ENCODE assay signal across 1 cellular context in the genomic region with DNA sequence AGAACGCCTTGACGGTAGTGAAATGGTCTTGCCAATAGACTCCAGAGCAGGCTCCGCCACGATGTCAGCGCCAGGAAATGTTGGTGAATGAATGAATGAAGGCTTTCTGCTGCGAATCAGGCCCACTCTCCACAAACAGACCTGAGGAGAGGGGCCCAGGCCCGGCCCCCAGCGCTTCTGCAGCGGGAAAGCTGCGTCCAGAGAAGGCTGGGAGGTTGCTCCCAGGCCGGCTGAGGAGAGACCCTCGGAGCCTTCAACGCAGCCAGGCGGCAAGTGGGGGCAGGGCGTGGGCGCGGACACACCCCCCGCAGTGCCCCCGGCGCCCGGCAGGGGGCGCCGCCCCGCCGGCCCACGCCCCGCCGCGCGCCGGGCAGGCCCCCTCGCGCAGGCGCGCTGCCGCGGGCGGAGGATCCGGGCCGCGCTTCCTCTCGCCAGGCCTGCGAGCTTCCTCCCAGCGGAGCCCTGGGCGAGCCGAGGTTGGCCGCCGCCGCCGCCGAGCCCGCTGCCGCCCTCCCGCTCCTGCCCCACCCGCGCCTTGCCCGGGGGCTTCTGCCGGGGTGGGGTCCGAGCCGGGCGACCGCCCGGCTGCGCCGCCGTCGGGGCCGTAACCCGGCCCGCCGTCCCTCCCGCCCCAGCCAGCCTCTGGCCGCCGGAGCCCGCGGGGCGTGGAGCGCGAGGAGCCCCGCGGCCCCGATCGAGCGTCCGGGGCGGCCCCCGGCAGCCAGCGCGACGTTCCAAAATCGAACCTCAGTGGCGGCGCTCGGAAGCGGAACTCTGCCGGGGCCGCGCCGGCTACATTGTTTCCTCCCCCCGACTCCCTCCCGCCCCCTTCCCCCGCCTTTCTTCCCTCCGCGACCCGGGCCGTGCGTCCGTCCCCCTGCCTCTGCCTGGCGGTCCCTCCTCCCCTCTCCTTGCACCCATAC.
TF ChIP-seq lines count a peak whose summit lies in the region.

A gene (plus strand): TSS at position 408 of the 923 bp plus-strand sequence. CDS start 16,218 bp downstream, outside the sequence.

TF ChIP-seq in GM12878, 131 proteins besides CTCF, POLR2A, EP300 and RAD21 (continued from another document):
- TF ChIP-seq, protein P1, sequence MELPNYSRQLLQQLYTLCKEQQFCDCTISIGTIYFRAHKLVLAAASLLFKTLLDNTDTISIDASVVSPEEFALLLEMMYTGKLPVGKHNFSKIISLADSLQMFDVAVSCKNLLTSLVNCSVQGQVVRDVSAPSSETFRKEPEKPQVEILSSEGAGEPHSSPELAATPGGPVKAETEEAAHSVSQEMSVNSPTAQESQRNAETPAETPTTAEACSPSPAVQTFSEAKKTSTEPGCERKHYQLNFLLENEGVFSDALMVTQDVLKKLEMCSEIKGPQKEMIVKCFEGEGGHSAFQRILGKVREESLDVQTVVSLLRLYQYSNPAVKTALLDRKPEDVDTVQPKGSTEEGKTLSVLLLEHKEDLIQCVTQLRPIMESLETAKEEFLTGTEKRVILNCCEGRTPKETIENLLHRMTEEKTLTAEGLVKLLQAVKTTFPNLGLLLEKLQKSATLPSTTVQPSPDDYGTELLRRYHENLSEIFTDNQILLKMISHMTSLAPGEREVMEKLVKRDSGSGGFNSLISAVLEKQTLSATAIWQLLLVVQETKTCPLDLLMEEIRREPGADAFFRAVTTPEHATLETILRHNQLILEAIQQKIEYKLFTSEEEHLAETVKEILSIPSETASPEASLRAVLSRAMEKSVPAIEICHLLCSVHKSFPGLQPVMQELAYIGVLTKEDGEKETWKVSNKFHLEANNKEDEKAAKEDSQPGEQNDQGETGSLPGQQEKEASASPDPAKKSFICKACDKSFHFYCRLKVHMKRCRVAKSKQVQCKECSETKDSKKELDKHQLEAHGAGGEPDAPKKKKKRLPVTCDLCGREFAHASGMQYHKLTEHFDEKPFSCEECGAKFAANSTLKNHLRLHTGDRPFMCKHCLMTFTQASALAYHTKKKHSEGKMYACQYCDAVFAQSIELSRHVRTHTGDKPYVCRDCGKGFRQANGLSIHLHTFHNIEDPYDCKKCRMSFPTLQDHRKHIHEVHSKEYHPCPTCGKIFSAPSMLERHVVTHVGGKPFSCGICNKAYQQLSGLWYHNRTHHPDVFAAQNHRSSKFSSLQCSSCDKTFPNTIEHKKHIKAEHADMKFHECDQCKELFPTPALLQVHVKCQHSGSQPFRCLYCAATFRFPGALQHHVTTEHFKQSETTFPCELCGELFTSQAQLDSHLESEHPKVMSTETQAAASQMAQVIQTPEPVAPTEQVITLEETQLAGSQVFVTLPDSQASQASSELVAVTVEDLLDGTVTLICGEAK (IDR thresholded peaks at IDR 0.05; ENCODE audit: borderline replicate concordance) = no peak
- TF ChIP-seq SUZ12 (IDR thresholded peaks at IDR 0.05; ENCODE audit: unreplicated experiment) = no peak
- no peak for TF ChIP-seq CHD1 (IDR thresholded peaks at IDR 0.05; ENCODE audit: low read depth, low read length)
- 0 out of 2 replicates have a peak, but pooled peaks have one; percentile 55 for TF ChIP-seq RB1 (IDR thresholded peaks at IDR 0.05; ENCODE audit: borderline replicate concordance)
- peak; percentile 17 to 51; a peak in 2 of 4 replicates for TF ChIP-seq BHLHE40 (IDR thresholded peaks at IDR 0.05; ENCODE audit: borderline replicate concordance in 1 of 2, low read depth in 2 of 2, low read length in 1 of 2)
- peak; percentile 44 for TF ChIP-seq MEF2B (IDR thresholded peaks at IDR 0.05; ENCODE audit: partially characterized antibody, poor library complexity, severe bottlenecking)
- TF ChIP-seq GATAD2B (conservative IDR thresholded peaks at IDR 0.05; ENCODE audit: low read depth) = peak; percentile 81
- TF ChIP-seq, protein P2, sequence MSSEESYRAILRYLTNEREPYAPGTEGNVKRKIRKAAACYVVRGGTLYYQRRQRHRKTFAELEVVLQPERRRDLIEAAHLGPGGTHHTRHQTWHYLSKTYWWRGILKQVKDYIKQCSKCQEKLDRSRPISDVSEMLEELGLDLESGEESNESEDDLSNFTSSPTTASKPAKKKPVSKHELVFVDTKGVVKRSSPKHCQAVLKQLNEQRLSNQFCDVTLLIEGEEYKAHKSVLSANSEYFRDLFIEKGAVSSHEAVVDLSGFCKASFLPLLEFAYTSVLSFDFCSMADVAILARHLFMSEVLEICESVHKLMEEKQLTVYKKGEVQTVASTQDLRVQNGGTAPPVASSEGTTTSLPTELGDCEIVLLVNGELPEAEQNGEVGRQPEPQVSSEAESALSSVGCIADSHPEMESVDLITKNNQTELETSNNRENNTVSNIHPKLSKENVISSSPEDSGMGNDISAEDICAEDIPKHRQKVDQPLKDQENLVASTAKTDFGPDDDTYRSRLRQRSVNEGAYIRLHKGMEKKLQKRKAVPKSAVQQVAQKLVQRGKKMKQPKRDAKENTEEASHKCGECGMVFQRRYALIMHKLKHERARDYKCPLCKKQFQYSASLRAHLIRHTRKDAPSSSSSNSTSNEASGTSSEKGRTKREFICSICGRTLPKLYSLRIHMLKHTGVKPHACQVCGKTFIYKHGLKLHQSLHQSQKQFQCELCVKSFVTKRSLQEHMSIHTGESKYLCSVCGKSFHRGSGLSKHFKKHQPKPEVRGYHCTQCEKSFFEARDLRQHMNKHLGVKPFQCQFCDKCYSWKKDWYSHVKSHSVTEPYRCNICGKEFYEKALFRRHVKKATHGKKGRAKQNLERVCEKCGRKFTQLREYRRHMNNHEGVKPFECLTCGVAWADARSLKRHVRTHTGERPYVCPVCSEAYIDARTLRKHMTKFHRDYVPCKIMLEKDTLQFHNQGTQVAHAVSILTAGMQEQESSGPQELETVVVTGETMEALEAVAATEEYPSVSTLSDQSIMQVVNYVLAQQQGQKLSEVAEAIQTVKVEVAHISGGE (CRISPR knock-in tag; IDR thresholded peaks at IDR 0.05) = no peak
- no peak; the same call in 1 of the 2 replicates for TF ChIP-seq SMAD5 (IDR thresholded peaks at IDR 0.05; ENCODE audit: low read depth)
- peak in 1 of 2 experiments; percentile 91; a peak in 2 of 3 replicates for TF ChIP-seq EGR1 (IDR thresholded peaks at IDR 0.05; ENCODE audit: borderline replicate concordance in 1 of 2, low read depth in 2 of 2, low read length in 2 of 2)
- 0 out of 2 replicates have a peak, but pooled peaks have one; percentile 4 for TF ChIP-seq ZSCAN29 (IDR thresholded peaks at IDR 0.05)
- peak; percentile 46; the same call in 1 of the 2 replicates for TF ChIP-seq TCF12 (IDR thresholded peaks at IDR 0.05; ENCODE audit: low read depth, low read length)
- TF ChIP-seq, protein P3, sequence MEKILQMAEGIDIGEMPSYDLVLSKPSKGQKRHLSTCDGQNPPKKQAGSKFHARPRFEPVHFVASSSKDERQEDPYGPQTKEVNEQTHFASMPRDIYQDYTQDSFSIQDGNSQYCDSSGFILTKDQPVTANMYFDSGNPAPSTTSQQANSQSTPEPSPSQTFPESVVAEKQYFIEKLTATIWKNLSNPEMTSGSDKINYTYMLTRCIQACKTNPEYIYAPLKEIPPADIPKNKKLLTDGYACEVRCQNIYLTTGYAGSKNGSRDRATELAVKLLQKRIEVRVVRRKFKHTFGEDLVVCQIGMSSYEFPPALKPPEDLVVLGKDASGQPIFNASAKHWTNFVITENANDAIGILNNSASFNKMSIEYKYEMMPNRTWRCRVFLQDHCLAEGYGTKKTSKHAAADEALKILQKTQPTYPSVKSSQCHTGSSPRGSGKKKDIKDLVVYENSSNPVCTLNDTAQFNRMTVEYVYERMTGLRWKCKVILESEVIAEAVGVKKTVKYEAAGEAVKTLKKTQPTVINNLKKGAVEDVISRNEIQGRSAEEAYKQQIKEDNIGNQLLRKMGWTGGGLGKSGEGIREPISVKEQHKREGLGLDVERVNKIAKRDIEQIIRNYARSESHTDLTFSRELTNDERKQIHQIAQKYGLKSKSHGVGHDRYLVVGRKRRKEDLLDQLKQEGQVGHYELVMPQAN (conservative IDR thresholded peaks at IDR 0.05) = peak; percentile 94
- TF ChIP-seq MYB (IDR thresholded peaks at IDR 0.05; ENCODE audit: borderline replicate concordance, low read depth, low read length) = no peak
- no peak for TF ChIP-seq GABPA (IDR thresholded peaks at IDR 0.05; ENCODE audit: low read depth)
- peak; percentile 38 for TF ChIP-seq YY1 (IDR thresholded peaks at IDR 0.05; ENCODE audit: low read depth, low read length)
- peak; percentile 50; the same call in 1 of the 2 replicates for TF ChIP-seq TAF1 (IDR thresholded peaks at IDR 0.05; ENCODE audit: borderline replicate concordance, low read depth, low read length)
- no peak for TF ChIP-seq ZZZ3 (IDR thresholded peaks at IDR 0.05; ENCODE audit: control insufficient read depth, insufficient read length, low read depth)
- TF ChIP-seq SMARCA5 (IDR thresholded peaks at IDR 0.05) = peak; percentile 85; the same call in 1 of the 2 replicates
- peak; percentile 99 for TF ChIP-seq ZNF24 (IDR thresholded peaks at IDR 0.05)
- peak; percentile 52; the same call in 1 of the 2 replicates for TF ChIP-seq ZNF207 (IDR thresholded peaks at IDR 0.05; ENCODE audit: borderline replicate concordance)
- TF ChIP-seq MXI1 (IDR thresholded peaks at IDR 0.05; ENCODE audit: low read depth, low read length) = peak; percentile 78
- TF ChIP-seq, protein P4, sequence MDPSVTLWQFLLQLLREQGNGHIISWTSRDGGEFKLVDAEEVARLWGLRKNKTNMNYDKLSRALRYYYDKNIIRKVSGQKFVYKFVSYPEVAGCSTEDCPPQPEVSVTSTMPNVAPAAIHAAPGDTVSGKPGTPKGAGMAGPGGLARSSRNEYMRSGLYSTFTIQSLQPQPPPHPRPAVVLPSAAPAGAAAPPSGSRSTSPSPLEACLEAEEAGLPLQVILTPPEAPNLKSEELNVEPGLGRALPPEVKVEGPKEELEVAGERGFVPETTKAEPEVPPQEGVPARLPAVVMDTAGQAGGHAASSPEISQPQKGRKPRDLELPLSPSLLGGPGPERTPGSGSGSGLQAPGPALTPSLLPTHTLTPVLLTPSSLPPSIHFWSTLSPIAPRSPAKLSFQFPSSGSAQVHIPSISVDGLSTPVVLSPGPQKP (IDR thresholded peaks at IDR 0.05; ENCODE audit: low read depth, low read length) = no peak
- TF ChIP-seq IKZF1 (conservative IDR thresholded peaks at IDR 0.05) = peak; percentile 76
- TF ChIP-seq, protein P5, sequence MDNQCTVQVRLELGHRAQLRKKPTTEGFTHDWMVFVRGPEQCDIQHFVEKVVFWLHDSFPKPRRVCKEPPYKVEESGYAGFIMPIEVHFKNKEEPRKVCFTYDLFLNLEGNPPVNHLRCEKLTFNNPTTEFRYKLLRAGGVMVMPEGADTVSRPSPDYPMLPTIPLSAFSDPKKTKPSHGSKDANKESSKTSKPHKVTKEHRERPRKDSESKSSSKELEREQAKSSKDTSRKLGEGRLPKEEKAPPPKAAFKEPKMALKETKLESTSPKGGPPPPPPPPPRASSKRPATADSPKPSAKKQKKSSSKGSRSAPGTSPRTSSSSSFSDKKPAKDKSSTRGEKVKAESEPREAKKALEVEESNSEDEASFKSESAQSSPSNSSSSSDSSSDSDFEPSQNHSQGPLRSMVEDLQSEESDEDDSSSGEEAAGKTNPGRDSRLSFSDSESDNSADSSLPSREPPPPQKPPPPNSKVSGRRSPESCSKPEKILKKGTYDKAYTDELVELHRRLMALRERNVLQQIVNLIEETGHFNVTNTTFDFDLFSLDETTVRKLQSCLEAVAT (IDR thresholded peaks at IDR 0.05) = peak; percentile 2; the same call in 1 of the 2 replicates
- TF ChIP-seq NBN (IDR thresholded peaks at IDR 0.05) = peak; percentile 55
- peak; percentile 67 for TF ChIP-seq PAX5 (IDR thresholded peaks at IDR 0.05; ENCODE audit: borderline replicate concordance, low read depth, low read length)
- no peak for TF ChIP-seq PML (IDR thresholded peaks at IDR 0.05; ENCODE audit: low read length)
- TF ChIP-seq CHD4 (IDR thresholded peaks at IDR 0.05) = 0 out of 2 replicates have a peak, but pooled peaks have one; percentile 19
- no peak for TF ChIP-seq NFIC (IDR thresholded peaks at IDR 0.05; ENCODE audit: low read depth, low read length)
- TF ChIP-seq, protein P6, sequence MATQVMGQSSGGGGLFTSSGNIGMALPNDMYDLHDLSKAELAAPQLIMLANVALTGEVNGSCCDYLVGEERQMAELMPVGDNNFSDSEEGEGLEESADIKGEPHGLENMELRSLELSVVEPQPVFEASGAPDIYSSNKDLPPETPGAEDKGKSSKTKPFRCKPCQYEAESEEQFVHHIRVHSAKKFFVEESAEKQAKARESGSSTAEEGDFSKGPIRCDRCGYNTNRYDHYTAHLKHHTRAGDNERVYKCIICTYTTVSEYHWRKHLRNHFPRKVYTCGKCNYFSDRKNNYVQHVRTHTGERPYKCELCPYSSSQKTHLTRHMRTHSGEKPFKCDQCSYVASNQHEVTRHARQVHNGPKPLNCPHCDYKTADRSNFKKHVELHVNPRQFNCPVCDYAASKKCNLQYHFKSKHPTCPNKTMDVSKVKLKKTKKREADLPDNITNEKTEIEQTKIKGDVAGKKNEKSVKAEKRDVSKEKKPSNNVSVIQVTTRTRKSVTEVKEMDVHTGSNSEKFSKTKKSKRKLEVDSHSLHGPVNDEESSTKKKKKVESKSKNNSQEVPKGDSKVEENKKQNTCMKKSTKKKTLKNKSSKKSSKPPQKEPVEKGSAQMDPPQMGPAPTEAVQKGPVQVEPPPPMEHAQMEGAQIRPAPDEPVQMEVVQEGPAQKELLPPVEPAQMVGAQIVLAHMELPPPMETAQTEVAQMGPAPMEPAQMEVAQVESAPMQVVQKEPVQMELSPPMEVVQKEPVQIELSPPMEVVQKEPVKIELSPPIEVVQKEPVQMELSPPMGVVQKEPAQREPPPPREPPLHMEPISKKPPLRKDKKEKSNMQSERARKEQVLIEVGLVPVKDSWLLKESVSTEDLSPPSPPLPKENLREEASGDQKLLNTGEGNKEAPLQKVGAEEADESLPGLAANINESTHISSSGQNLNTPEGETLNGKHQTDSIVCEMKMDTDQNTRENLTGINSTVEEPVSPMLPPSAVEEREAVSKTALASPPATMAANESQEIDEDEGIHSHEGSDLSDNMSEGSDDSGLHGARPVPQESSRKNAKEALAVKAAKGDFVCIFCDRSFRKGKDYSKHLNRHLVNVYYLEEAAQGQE (IDR thresholded peaks at IDR 0.05; ENCODE audit: low read depth, low read length) = no peak
- TF ChIP-seq LARP7 (IDR thresholded peaks at IDR 0.05) = peak; percentile 74
- TF ChIP-seq BACH1 (IDR thresholded peaks at IDR 0.05; ENCODE audit: borderline replicate concordance) = peak; percentile 68
- TF ChIP-seq SMC3 (IDR thresholded peaks at IDR 0.05; ENCODE audit: borderline replicate concordance, low read length) = peak; percentile 12; the same call in 1 of the 2 replicates
